In genomic region chr3:171459130-171459941, GRCh38 we compare ENCODE assay signal across 8 cellular contexts. TPM values are rescaled to one million over a fixed set of nuclear protein-coding genes. Genes with fewer than 3 reads are reported as not detected.
DNase-seq lines count a peak whose midpoint lies in the region; ATAC-seq, FAIRE-seq and TF ChIP-seq lines count a peak whose summit lies in the region.

No MANE protein-coding gene starts in this region.

- no peaks in the 10 kb centered on the region for H3K9me3 ChIP-seq in endothelial cell of umbilical vein (replicated peaks; ENCODE audit: control insufficient read depth, insufficient read depth, low read length)
- no peaks in the 10 kb centered on the region for H3K9me3 ChIP-seq in mucosa of stomach (ENCODE audit: control insufficient read depth, low read length)

- H2AFZ ChIP-seq in endothelial cell of umbilical vein (ENCODE audit: low read depth, low read length): peak overlapping the region; percentile 38

- CTCF ChIA-PET in endothelial cell of umbilical vein (lab: Charles Lee): interaction anchor here (0.7 to 3.6 kb wide), 5 partner anchors 12 to 272 kb away, joined by 3 to 27 read pairs (median 3); no protein-coding TSS in a partner anchor

- ATAC-seq in GM18505 (IDR thresholded peaks at IDR 0.05; ENCODE audit: unreplicated experiment) (no peak), GM19467 (IDR thresholded peaks at IDR 0.05; ENCODE audit: unreplicated experiment) (no peak)

- H3K9ac ChIP-seq in endothelial cell of umbilical vein (replicated peaks; ENCODE audit: extremely low read depth, insufficient read depth, low read length): peak overlapping the region; percentile 51
- H3K9ac ChIP-seq in mucosa of stomach (ENCODE audit: low read length): peak overlapping the region; percentile 73

- peak; percentile 26 for FAIRE-seq in endothelial cell of umbilical vein (lab: Jason Lieb, UNC)

- H3K36me3 ChIP-seq in endothelial cell of umbilical vein (ENCODE audit: control insufficient read depth in 2 of 2, extremely low read depth in 1 of 2, insufficient read depth in 2 of 2, low read length in 2 of 2): no peaks in the 10 kb centered on the region
- H3K36me3 ChIP-seq in mucosa of stomach (ENCODE audit: control insufficient read depth, insufficient read depth, low read length): no peaks in the 10 kb centered on the region

- intact Hi-C loops in endothelial cell of umbilical vein (cut with micrococcal nuclease): loop anchor here (5.0 kb wide), 2 partner anchors 87 to 127 kb away; no protein-coding TSS in a partner anchor

- H3K4me2 ChIP-seq in endothelial cell of umbilical vein (ENCODE audit: insufficient read depth, low read length): peak overlapping the region; percentile 96

- peak overlapping the region; percentile 74 to 91 (median 89) for H3K4me3 ChIP-seq in endothelial cell of umbilical vein (replicated peaks in 1 of 3; ENCODE audit: insufficient read depth in 1 of 3, low read depth in 1 of 3, low read length in 3 of 3)
- peak overlapping the region; percentile 88 for H3K4me3 ChIP-seq in mucosa of stomach (ENCODE audit: low read length)

- TF ChIP-seq CTCF in endothelial cell of umbilical vein (IDR thresholded peaks at IDR 0.05; ENCODE audit: extremely low read depth in 1 of 2, insufficient read depth in 1 of 2, low read depth in 1 of 2, low read length in 2 of 2): no peak

- H3K4me1 ChIP-seq in endothelial cell of umbilical vein (ENCODE audit: control insufficient read depth, extremely low read depth, insufficient read depth, low read length): peaks cover 25% of the 10 kb centered on the region
- peaks cover 34% of the 10 kb centered on the region for H3K4me1 ChIP-seq in mucosa of stomach (ENCODE audit: control insufficient read depth, insufficient read depth, low read length)

- TF ChIP-seq POLR2A in GM18505 (IDR thresholded peaks at IDR 0.05; ENCODE audit: borderline replicate concordance, extremely low read depth, insufficient read depth, insufficient read length): peak; percentile 35
- peak; percentile 32 for TF ChIP-seq POLR2A in endothelial cell of umbilical vein (IDR thresholded peaks at IDR 0.05; ENCODE audit: low read depth, low read length)

- BruUV-seq in endothelial cell of umbilical vein (replicated peaks; lab: Mats Ljungman, UMichigan): no TSS peak

- dilution Hi-C loops in endothelial cell of umbilical vein (cut with MboI; ENCODE audit: extremely low pct_ligation_motif_present, low sequenced_read_pairs): no loop called here

- H3K9me1 ChIP-seq in endothelial cell of umbilical vein (replicated peaks; ENCODE audit: control insufficient read depth, extremely low read depth, insufficient read depth, low read length): no peaks in the 10 kb centered on the region

- DNase-seq in NCI-H446 (lab: John Stamatoyannopoulos, UW) (peak; percentile 46 to 63), activated T-cell treated with anti-CD3 and anti-CD28 coated beads for 1 hour (ENCODE audit: low read depth) (peak; percentile 42), endothelial cell of umbilical vein (ENCODE audit: low read depth, low spot score) (peak; percentile 72), NCI-H345 (lab: John Stamatoyannopoulos, UW) (no peak)
- peak; percentile 43 for DNase-seq in stimulated activated naive CD4-positive, alpha-beta T cell treated with Interleukin-2 at 50 U/mL for 16 hours (lab: John Stamatoyannopoulos, UW)

- peaks cover 52% of the 10 kb centered on the region for H3K79me2 ChIP-seq in endothelial cell of umbilical vein (ENCODE audit: control insufficient read depth, insufficient read depth, low read length)

- H3K27me3 ChIP-seq in endothelial cell of umbilical vein (ENCODE audit: control insufficient read depth in 2 of 2, insufficient read depth in 2 of 2, low read length in 2 of 2) (no peaks in the 10 kb centered on the region), mucosa of stomach (ENCODE audit: control insufficient read depth, insufficient read depth, low read length) (no peaks in the 10 kb centered on the region)

- POLR2A ChIA-PET in endothelial cell of umbilical vein (lab: Charles Lee): no interaction called here

- peak overlapping the region; percentile 18 for H3K27ac ChIP-seq in endothelial cell of umbilical vein (ENCODE audit: insufficient read depth, low read depth, low read length)

- H4K20me1 ChIP-seq in endothelial cell of umbilical vein (replicated peaks; ENCODE audit: control insufficient read depth, extremely low read depth, insufficient read depth, low read length): no peaks in the 10 kb centered on the region

TF ChIP-seq in endothelial cell of umbilical vein, 7 proteins besides CTCF, POLR2A, EP300 and RAD21:
- TF ChIP-seq GATA2 (IDR thresholded peaks at IDR 0.05; ENCODE audit: insufficient read depth, insufficient read length, low read depth, low read length): no peak
- TF ChIP-seq MAX (IDR thresholded peaks at IDR 0.05; ENCODE audit: insufficient read depth, insufficient read length): no peak
- TF ChIP-seq JUN (IDR thresholded peaks at IDR 0.05; ENCODE audit: borderline replicate concordance, insufficient read depth, insufficient read length, low read depth): no peak
- no peak for TF ChIP-seq MYC (IDR thresholded peaks at IDR 0.05; ENCODE audit: low read depth, low read length)
- TF ChIP-seq POLR2AphosphoS5 (IDR thresholded peaks at IDR 0.05; ENCODE audit: insufficient read depth, low read depth, low read length): peak; percentile 65
- TF ChIP-seq EZH2 (IDR thresholded peaks at IDR 0.05; ENCODE audit: borderline replicate concordance, low read depth, low read length, severe bottlenecking): no peak
- TF ChIP-seq FOS (IDR thresholded peaks at IDR 0.05; ENCODE audit: borderline replicate concordance, insufficient read depth, low read length): no peak

RNA-seq across cellular contexts. Expression of gene TNIK, which starts 0.9 kb away (rescaled TPM):
- total RNA-seq in endothelial cell of umbilical vein: 29.6 and 39.7 TPM in 2 replicates
- polyA plus RNA-seq in endothelial cell of umbilical vein: 8.4 and 10.9 TPM in 2 replicates
- 13.1 and 16.0 TPM in 2 replicates for polyA plus RNA-seq in endothelial cell of umbilical vein (2011; cell fraction: cytosol; rRNA removed)
- 47.2 and 66.5 TPM in 2 replicates for polyA plus RNA-seq in endothelial cell of umbilical vein (2011; cell fraction: nucleus; rRNA removed)
- 28.6 and 47.4 TPM in 2 replicates for polyA plus RNA-seq in endothelial cell of umbilical vein (2012)
- 47.3 and 56.8 TPM in 2 replicates for polyA minus RNA-seq in endothelial cell of umbilical vein
- 0.41 TPM for polyA minus RNA-seq in endothelial cell of umbilical vein (2011; cell fraction: cytosol; rRNA and poly(A)+ RNA removed)
- 96.8 and 159 TPM in 2 replicates for polyA minus RNA-seq in endothelial cell of umbilical vein (2011; cell fraction: nucleus; rRNA and poly(A)+ RNA removed)
